ENCODE assay signal across 10 cellular contexts in the genomic region with DNA sequence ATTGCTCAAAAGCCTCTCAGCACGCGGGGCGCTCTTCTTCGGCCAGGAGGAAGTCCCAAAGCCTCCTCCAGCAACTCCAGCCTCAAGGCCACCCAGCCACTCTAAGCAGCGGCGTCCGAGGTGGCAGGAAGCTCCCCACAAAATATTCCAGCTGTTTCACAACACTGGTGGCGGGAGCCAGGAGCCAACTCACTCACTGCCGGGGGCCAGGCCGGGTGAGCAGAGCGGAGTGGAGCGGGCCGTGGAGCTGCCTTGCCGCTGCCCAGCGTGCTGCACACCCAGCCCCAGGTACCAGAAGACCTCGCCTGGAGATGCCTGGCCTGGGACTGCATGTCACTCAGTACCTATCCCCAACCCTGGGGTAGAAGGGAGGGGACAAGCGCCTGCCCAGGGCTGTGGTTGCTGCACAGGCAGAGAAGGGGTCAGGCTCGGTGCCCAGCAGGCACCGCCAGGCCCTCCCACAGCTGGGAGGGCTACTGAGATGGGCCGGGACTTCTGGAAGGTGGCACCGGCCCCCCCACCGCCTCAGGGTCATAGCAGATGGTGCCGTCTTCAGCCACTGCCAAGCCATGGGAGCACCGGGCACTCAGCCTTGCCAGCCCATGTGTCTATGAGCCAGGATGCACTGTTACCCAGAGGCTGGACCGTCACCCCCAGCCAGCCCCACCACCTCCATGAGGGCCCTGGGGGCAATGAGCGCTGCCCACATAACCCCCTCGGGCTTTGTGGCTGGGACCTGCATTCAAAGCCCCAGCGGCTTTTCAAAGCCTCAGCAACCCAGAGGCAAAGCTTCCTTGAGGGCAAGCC. TPM values are rescaled to one million over a fixed set of nuclear protein-coding genes. Genes with fewer than 3 reads are reported as not detected.
DNase-seq lines count a peak whose midpoint lies in the region; ATAC-seq and TF ChIP-seq lines count a peak whose summit lies in the region.
"Had no signal": no experiment of that assay in that cellular context is flagged by ENCODE, and none has a peak within 500 bp of the region (broad histone marks: within the 10 kb centered on the region; RNA-seq: fewer than 3 reads in every experiment).

No MANE protein-coding gene starts in this region.

- H3K27me3 ChIP-seq in fibroblast of lung (ENCODE audit: control insufficient read depth, insufficient read depth, low read length) (no peaks in the 10 kb centered on the region), lung (ENCODE audit: control insufficient read depth, insufficient read depth) (no peaks in the 10 kb centered on the region), uterus (no peaks in the 10 kb centered on the region)

- peaks cover 17% of the 10 kb centered on the region for H3K36me3 ChIP-seq in fibroblast of lung (ENCODE audit: control insufficient read depth, insufficient read depth, low read length)
- peaks cover 0 to 57% of the 10 kb centered on the region in 2 donors for H3K36me3 ChIP-seq in lung (ENCODE audit: control insufficient read depth in 2 of 2, insufficient read depth in 2 of 2, low read length in 2 of 2)
- no peaks in the 10 kb centered on the region for H3K36me3 ChIP-seq in uterus

- no peak overlapping the region for H2AFZ ChIP-seq in fibroblast of lung (ENCODE audit: low read length)

- DNase-seq in MV-4-11 (lab: John Stamatoyannopoulos, UW) = peak; percentile 41
- DNase-seq in fibroblast of lung (ENCODE audit: low read depth in 2 of 2) = peak in 1 of 2 donors; percentile 72
- DNase-seq in lung (ENCODE audit: low spot score) = peak; percentile 60
- peak; percentile 66 to 78 for DNase-seq in uterus
- no peak for DNase-seq in activated gamma-delta T cell treated with Interleukin-2 at 50 U/mL for 16 hours
- DNase-seq in NCI-H2107 (lab: John Stamatoyannopoulos, UW) = no peak
- DNase-seq: natural killer cell, PC-3 had no signal

- 63 to 68% methylated on average over 27 to 28 of the region's 28 CpGs for WGBS in lung, 2 donors

- H3K9ac ChIP-seq in fibroblast of lung (ENCODE audit: insufficient read depth, low read length) = no peak overlapping the region
- H3K9ac ChIP-seq: KMS-11 had no signal

- no peak overlapping the region for H3K4me2 ChIP-seq in fibroblast of lung (ENCODE audit: extremely low read depth, insufficient read depth, low read length)
- H3K4me2 ChIP-seq: KMS-11 had no signal

- H3K4me3 ChIP-seq in fibroblast of lung (replicated peaks in 1 of 4; ENCODE audit: control extremely low read depth in 1 of 4, insufficient read depth in 1 of 4, low read depth in 3 of 4, low read length in 4 of 4) (no peak overlapping the region), lung (no peak overlapping the region), uterus (no peak overlapping the region)

- H3K9me3 ChIP-seq in fibroblast of lung (ENCODE audit: control insufficient read depth, insufficient read depth, low read depth, low read length) (no peaks in the 10 kb centered on the region), lung (ENCODE audit: control insufficient read depth in 2 of 2, insufficient read depth in 1 of 2, low read length in 1 of 2) (no peaks in the 10 kb centered on the region), uterus (no peaks in the 10 kb centered on the region)

- H3K79me2 ChIP-seq in fibroblast of lung (ENCODE audit: control insufficient read depth, insufficient read depth, low read length) = no peaks in the 10 kb centered on the region

- H4K20me1 ChIP-seq in fibroblast of lung (ENCODE audit: control insufficient read depth, extremely low read depth, insufficient read depth, low read length) = no peaks in the 10 kb centered on the region

- TF ChIP-seq POLR2A in uterus (IDR thresholded peaks at IDR 0.05) = no peak

- intact Hi-C loops in uterus (cut with DNase I; ENCODE audit: low total_unique reads) = no loop called here

- peak overlapping the region; percentile 15 for H3K27ac ChIP-seq in fibroblast of lung (ENCODE audit: insufficient read depth, low read length)
- peak overlapping the region in 1 of 2 donors; percentile 80 for H3K27ac ChIP-seq in lung (ENCODE audit: low read depth in 1 of 2, low read length in 1 of 2)
- peak overlapping the region; percentile 56 to 70 for H3K27ac ChIP-seq in uterus
- H3K27ac ChIP-seq: KMS-11 had no signal

- ATAC-seq in lung (ENCODE audit: insufficient read depth, low FRiP score) (no peak), GM19035 (IDR thresholded peaks at IDR 0.05; ENCODE audit: unreplicated experiment) (no peak)
- ATAC-seq: natural killer cell, PC-3 had no signal

- no peak for TF ChIP-seq CTCF in fibroblast of lung (conservative IDR thresholded peaks at IDR 0.05 in 1 of 2, IDR thresholded peaks at IDR 0.05 in 1 of 2; ENCODE audit: low read depth in 1 of 2, low read length in 2 of 2)
- TF ChIP-seq CTCF in lung (IDR thresholded peaks at IDR 0.05; ENCODE audit: control extremely low read depth, extremely low read depth) = no peak
- TF ChIP-seq CTCF in uterus (IDR thresholded peaks at IDR 0.05) = no peak

- H3K4me1 ChIP-seq in fibroblast of lung (ENCODE audit: control insufficient read depth, extremely low read depth, insufficient read depth, low read length) = peaks cover 16% of the 10 kb centered on the region
- peaks cover 10 to 20% of the 10 kb centered on the region in 2 donors for H3K4me1 ChIP-seq in lung (ENCODE audit: control insufficient read depth in 2 of 2, insufficient read depth in 2 of 2, low read length in 2 of 2)
- peaks cover 0 to 21% of the 10 kb centered on the region in 2 donors for H3K4me1 ChIP-seq in uterus

RNA-seq across cellular contexts. Expression of gene MLLT1, which starts 59.2 kb away (rescaled TPM):
- total RNA-seq in fibroblast of lung = 4.4 and 6.4 TPM in 2 replicates
- 13.7 and 14.4 TPM in 2 replicates for polyA plus RNA-seq in fibroblast of lung
- polyA plus RNA-seq in fibroblast of lung (2012) = 31.8 and 34.7 TPM in 2 replicates
- 41.0 and 53.4 TPM in 2 replicates for polyA minus RNA-seq in fibroblast of lung (ENCODE audit: low replicate concordance)
- total RNA-seq in lung = 100 to 1,000 TPM in 1 of 2 donors, 10 to 100 TPM in 1; 24.8 to 120 TPM
- 10 to 100 TPM; 28.2 to 44.1 TPM for polyA plus RNA-seq in lung
- 100 to 1,000 TPM in 1 of 4 donors, 10 to 100 TPM in 2, 1 to 10 TPM in 1; 5.9 to 103 (median 13.3) TPM for total RNA-seq in uterus

Comparison
In these comparisons a context has a peak if more than half of its experiments do, and no peak if none do; other contexts are left out.
1. DNase-seq: peak in MV-4-11 (single experiment), lung (single experiment) and uterus (2 of 2); none in activated gamma-delta T cell treated with Interleukin-2 at 50 U/mL for 16 hours (single experiment) and NCI-H2107 (single experiment).